In genomic region chr7:5693529-5693928, GRCh38 we compare ENCODE assay signal across 8 cellular contexts.
DNase-seq lines count a peak whose midpoint lies in the region; ATAC-seq and TF ChIP-seq lines count a peak whose summit lies in the region.

No MANE protein-coding gene starts in this region.

- H3K4me3 Mint-ChIP-seq in activated naive CD4-positive, alpha-beta T cell treated with anti-CD3 and anti-CD28 coated beads for 36 hours: peak overlapping the region; percentile 88

- H3K4me1 Mint-ChIP-seq in activated naive CD4-positive, alpha-beta T cell treated with anti-CD3 and anti-CD28 coated beads for 36 hours (ENCODE audit: low read depth): peaks cover 97% of the 10 kb centered on the region

- H3K27ac ChIP-seq in parathyroid adenoma: peak overlapping the region; percentile 99

- ATAC-seq in HG03039 (IDR thresholded peaks at IDR 0.05; ENCODE audit: unreplicated experiment): peak; percentile 41

- H3K9me3 Mint-ChIP-seq in activated naive CD4-positive, alpha-beta T cell treated with anti-CD3 and anti-CD28 coated beads for 36 hours: peaks cover 2% of the 10 kb centered on the region

- intact Hi-C loops in activated naive CD4-positive, alpha-beta T cell treated with anti-CD3 and anti-CD28 coated beads for 36 hours (cut with micrococcal nuclease): loop anchor here (10.0 kb wide), 2 partner anchors 949 to 1501 kb away; no protein-coding TSS in a partner anchor

- H3K36me3 Mint-ChIP-seq in activated naive CD4-positive, alpha-beta T cell treated with anti-CD3 and anti-CD28 coated beads for 36 hours (ENCODE audit: low read depth): peaks cover 24% of the 10 kb centered on the region

- H3K9me3 ChIP-seq in parathyroid adenoma (ENCODE audit: control insufficient read depth, low read length) (no peaks in the 10 kb centered on the region), MG63 (no peaks in the 10 kb centered on the region)

- CTCF ChIA-PET in activated naive CD4-positive, alpha-beta T cell treated with anti-CD3 and anti-CD28 coated beads for 36 hours (lab: Charles Lee): interaction anchor here (0.7 to 5.8 kb wide), 9 partner anchors 8 to 198 kb away, joined by 3 to 54 read pairs (median 4); partner anchors contain the start of gene RNF216

- H3K4me3 ChIP-seq in parathyroid adenoma (ENCODE audit: low read depth, low read length) (no peak overlapping the region), MG63 (no peak overlapping the region)

- no peaks in the 10 kb centered on the region for H3K27me3 Mint-ChIP-seq in activated naive CD4-positive, alpha-beta T cell treated with anti-CD3 and anti-CD28 coated beads for 36 hours (ENCODE audit: low read depth)

- H3K4me2 ChIP-seq in parathyroid adenoma (ENCODE audit: low read length): peak overlapping the region; percentile 54

- no peak for TF ChIP-seq CTCF in parathyroid adenoma (IDR thresholded peaks at IDR 0.05)

- peaks cover 9% of the 10 kb centered on the region for H3K79me2 ChIP-seq in parathyroid adenoma

- peaks cover 80% of the 10 kb centered on the region for H3K4me1 ChIP-seq in parathyroid adenoma

- no peak overlapping the region for H2AFZ ChIP-seq in parathyroid adenoma

- peak overlapping the region; percentile 96 for H3K27ac Mint-ChIP-seq in activated naive CD4-positive, alpha-beta T cell treated with anti-CD3 and anti-CD28 coated beads for 36 hours

- H3K27me3 ChIP-seq in parathyroid adenoma (ENCODE audit: control insufficient read depth, insufficient read depth, low read length) (no peaks in the 10 kb centered on the region), MG63 (no peaks in the 10 kb centered on the region)

- DNase-seq in activated naive CD4-positive, alpha-beta T cell treated with anti-CD3 and anti-CD28 coated beads for 36 hours: no peak
- no peak for DNase-seq in activated naive CD4-positive, alpha-beta T cell treated with anti-CD3 and anti-CD28 coated beads, Interleukin-2, amount 50 U/mL, for 16 hours
- peak; percentile 99 for DNase-seq in SKM-1 treated with dmso at 0.1 percent for 144 hours (lab: John Stamatoyannopoulos, UW; ENCODE audit: unreplicated experiment)
- DNase-seq in fibroblast of gingiva (ENCODE audit: low read depth): peak; percentile 79
- no peak for DNase-seq in MG63
- no peak for DNase-seq in activated CD4-positive, alpha-beta T cell treated with anti-CD3 and anti-CD28 coated beads for 1 hour

- H3K9ac ChIP-seq in parathyroid adenoma: peak overlapping the region; percentile 16

- H3K36me3 ChIP-seq in parathyroid adenoma (ENCODE audit: control insufficient read depth, insufficient read depth, low read length) (no peaks in the 10 kb centered on the region), MG63 (peaks cover 38% of the 10 kb centered on the region)

Comparison
In these comparisons a context has a peak if more than half of its experiments do, and no peak if none do; other contexts are left out.
1. DNase-seq: peak in SKM-1 treated with dmso at 0.1 percent for 144 hours (single experiment) and fibroblast of gingiva (single experiment); none in activated naive CD4-positive, alpha-beta T cell treated with anti-CD3 and anti-CD28 coated beads for 36 hours (single experiment), activated naive CD4-positive, alpha-beta T cell treated with anti-CD3 and anti-CD28 coated beads, Interleukin-2, amount 50 U/mL, for 16 hours (single experiment), MG63 (single experiment) and activated CD4-positive, alpha-beta T cell treated with anti-CD3 and anti-CD28 coated beads for 1 hour (single experiment).